Comparison of ENCODE assay signal across 14 cellular contexts in the genomic region with DNA sequence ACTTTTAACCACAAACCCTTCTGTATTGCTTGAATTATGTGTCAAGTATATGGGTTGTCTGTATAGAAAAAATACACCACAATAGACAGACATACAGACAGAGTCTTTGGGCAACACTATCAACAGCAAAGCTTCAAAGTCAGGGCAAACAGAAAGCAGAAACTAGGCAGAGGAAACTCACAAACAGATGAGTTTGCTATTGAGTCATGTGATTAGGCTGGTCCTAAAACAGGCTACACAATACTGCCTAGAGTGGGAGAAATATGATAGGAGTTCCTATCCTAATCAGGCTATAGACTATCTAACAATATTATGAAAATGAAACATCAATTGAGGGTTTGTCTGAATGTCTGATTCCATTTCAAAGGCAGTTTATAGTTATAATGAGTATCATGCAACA.
"Had no signal": no experiment of that assay in that cellular context is flagged by ENCODE, and none has a peak within 500 bp of the region (broad histone marks: within the 10 kb centered on the region; RNA-seq: fewer than 3 reads in every experiment).

No MANE protein-coding gene starts in this region.

- H3K9ac ChIP-seq: parathyroid adenoma had no signal

- DNase-seq: activated CD4-positive, alpha-beta memory T cell treated with anti-CD3 and anti-CD28 coated beads, Interleukin-2, amount 10 ng/mL, durations not matched to agents 7 days and 5 days; activated naive CD8-positive, alpha-beta T cell treated with anti-CD3 and anti-CD28 coated beads, Interleukin-2, amount 10 ng/mL, durations not matched to agents 7 days and 5 days; colonic mucosa; heart right ventricle; left ventricle myocardium inferior; naive thymus-derived CD4-positive, alpha-beta T cell; stimulated activated CD4-positive, alpha-beta T cell treated with anti-CD3 and anti-CD28 coated beads, Interleukin-15, amount 100 ng/mL, for 24 hours; stimulated activated CD4-positive, alpha-beta T cell treated with anti-CD3 and anti-CD28 coated beads, Interleukin-4, amount 100 ng/mL, for 24 hours; stimulated activated naive CD8-positive, alpha-beta T cell treated with anti-CD3 and anti-CD28 coated beads, Interleukin-15, amount 100 ng/mL, for 72 hours; T1000; testis had no signal

- H3K27me3 ChIP-seq: cardiac muscle cell, colonic mucosa, heart right ventricle, testis had no signal

- H3K4me1 ChIP-seq: colonic mucosa, heart right ventricle, left ventricle myocardium inferior, parathyroid adenoma, testis had no signal

- ATAC-seq: heart right ventricle; naive thymus-derived CD4-positive, alpha-beta T cell; stimulated activated naive CD8-positive, alpha-beta T cell treated with anti-CD3 and anti-CD28 coated beads, Interleukin-15, amount 100 ng/mL, for 72 hours had no signal

- H3K79me2 ChIP-seq: parathyroid adenoma had no signal

- H3K4me3 ChIP-seq: cardiac muscle cell, colonic mucosa, heart right ventricle, left ventricle myocardium inferior, testis had no signal

- H2AFZ ChIP-seq: parathyroid adenoma had no signal

- H3K36me3 ChIP-seq: cardiac muscle cell, colonic mucosa, heart right ventricle, left ventricle myocardium inferior had no signal

- H3K9me3 ChIP-seq: colonic mucosa, heart right ventricle, left ventricle myocardium inferior, testis had no signal

- H3K27ac ChIP-seq: cardiac muscle cell, colonic mucosa, heart right ventricle, left ventricle myocardium inferior, parathyroid adenoma, testis, VCaP had no signal
